ENCODE assay signal across 12 cellular contexts in the genomic region with DNA sequence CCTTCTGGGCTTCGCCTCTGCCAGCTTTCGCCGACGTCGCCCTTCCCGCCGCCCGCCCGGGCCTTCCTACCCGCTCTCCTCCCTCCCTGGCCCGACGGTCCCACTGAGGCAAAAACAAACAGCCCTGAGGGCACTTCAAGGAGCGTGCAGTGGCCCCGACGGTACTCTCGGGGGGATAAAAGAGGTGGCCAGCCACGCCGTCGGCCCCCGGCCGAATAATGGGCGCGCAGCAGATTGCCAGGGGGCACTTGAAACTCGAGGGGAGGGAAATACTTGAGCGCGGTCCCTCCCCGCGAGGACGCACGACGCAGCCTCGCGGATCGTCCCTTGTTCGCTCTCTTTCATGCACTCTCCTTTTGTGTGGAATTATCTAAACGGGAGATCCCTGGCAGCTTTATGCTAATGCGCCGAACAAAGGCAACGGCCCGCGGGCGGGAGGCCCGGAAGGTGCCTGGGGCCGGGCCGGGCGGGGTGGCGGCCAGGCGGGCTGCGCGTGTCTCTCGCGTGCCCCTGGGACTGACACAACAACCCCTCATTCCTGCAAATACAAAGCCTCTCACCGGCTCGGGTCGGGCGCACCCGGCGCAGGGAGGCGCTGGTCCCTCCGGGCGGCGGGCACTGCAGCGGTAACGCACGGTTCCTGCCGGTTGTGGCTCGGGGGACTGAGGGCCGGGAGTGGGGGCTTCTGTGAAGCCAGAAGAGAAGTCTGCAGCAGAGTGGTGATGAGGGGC. TPM values are rescaled to one million over a fixed set of nuclear protein-coding genes. Genes with fewer than 3 reads are reported as not detected.
DNase-seq lines count a peak whose midpoint lies in the region; ATAC-seq, FAIRE-seq and TF ChIP-seq lines count a peak whose summit lies in the region.
"Had no signal": no experiment of that assay in that cellular context is flagged by ENCODE, and none has a peak within 500 bp of the region (broad histone marks: within the 10 kb centered on the region; RNA-seq: fewer than 3 reads in every experiment).

No MANE protein-coding gene starts in this region.

- peak overlapping the region; percentile 60 for H3K4me2 ChIP-seq in neural progenitor cell

- FAIRE-seq in GM12891 (lab: Jason Lieb, UNC): no peak
- FAIRE-seq: G401.6, urothelium cell line had no signal

- no peak for ATAC-seq in activated naive CD8-positive, alpha-beta T cell treated with anti-CD3 and anti-CD28 coated beads, Interleukin-2, amount 50 U/mL, for 24 hours
- ATAC-seq in HG03378 (IDR thresholded peaks at IDR 0.05; ENCODE audit: unreplicated experiment) (no peak), HG03469 (IDR thresholded peaks at IDR 0.05; ENCODE audit: unreplicated experiment) (no peak)

- H3F3A ChIP-seq in neural progenitor cell (ENCODE audit: low read depth): peaks cover 51% of the 10 kb centered on the region

- H3K36me3 Mint-ChIP-seq in activated naive CD8-positive, alpha-beta T cell treated with anti-CD3 and anti-CD28 coated beads, Interleukin-2, amount 50 U/mL, for 24 hours (ENCODE audit: low read depth): no peaks in the 10 kb centered on the region
- H3K36me3 Mint-ChIP-seq in neural progenitor cell: no peaks in the 10 kb centered on the region

- H3K36me3 ChIP-seq in neural progenitor cell: no peaks in the 10 kb centered on the region

- H3K4me3 ChIP-seq in neural progenitor cell: peak overlapping the region; percentile 30

- TF ChIP-seq POLR2A in GM12891 (IDR thresholded peaks at IDR 0.05; ENCODE audit: low read depth, low read length): no peak

- no peaks in the 10 kb centered on the region for H3K9me3 Mint-ChIP-seq in activated naive CD8-positive, alpha-beta T cell treated with anti-CD3 and anti-CD28 coated beads, Interleukin-2, amount 50 U/mL, for 24 hours
- no peaks in the 10 kb centered on the region for H3K9me3 Mint-ChIP-seq in neural progenitor cell

- H3K27ac Mint-ChIP-seq in activated naive CD8-positive, alpha-beta T cell treated with anti-CD3 and anti-CD28 coated beads, Interleukin-2, amount 50 U/mL, for 24 hours: no peak overlapping the region
- H3K27ac Mint-ChIP-seq in neural progenitor cell: no peak overlapping the region

- no peaks in the 10 kb centered on the region for H3K79me2 ChIP-seq in neural progenitor cell (ENCODE audit: low read depth)

- DNase-seq in GM20000 (ENCODE audit: low spot score) (peak; percentile 45), NCI-H187 treated with DMSO at 0.1 percent for 48 hours (lab: John Stamatoyannopoulos, UW) (peak; percentile 62), neural progenitor cell (ENCODE audit: low spot score) (peak; percentile 83), GM12891 (ENCODE audit: insufficient read length, low spot score) (no peak), SW 1271 (lab: John Stamatoyannopoulos, UW) (no peak)
- peak; percentile 27 for DNase-seq in activated naive CD8-positive, alpha-beta T cell treated with anti-CD3 and anti-CD28 coated beads, Interleukin-2, amount 50 U/mL, for 24 hours
- DNase-seq: effector CD8-positive, alpha-beta T cell had no signal

- peaks cover 62% of the 10 kb centered on the region for H4K20me1 ChIP-seq in neural progenitor cell (ENCODE audit: low read depth)

- H3K27me3 ChIP-seq in neural progenitor cell: peaks cover 100% of the 10 kb centered on the region

- H2AFZ ChIP-seq in neural progenitor cell (replicated peaks): no peak overlapping the region

- H3K4me3 Mint-ChIP-seq in activated naive CD8-positive, alpha-beta T cell treated with anti-CD3 and anti-CD28 coated beads, Interleukin-2, amount 50 U/mL, for 24 hours: peak overlapping the region; percentile 11
- peak overlapping the region; percentile 83 for H3K4me3 Mint-ChIP-seq in neural progenitor cell

- no peak overlapping the region for H3K27ac ChIP-seq in neural progenitor cell

- peaks cover 69% of the 10 kb centered on the region for H3K27me3 Mint-ChIP-seq in activated naive CD8-positive, alpha-beta T cell treated with anti-CD3 and anti-CD28 coated beads, Interleukin-2, amount 50 U/mL, for 24 hours
- peaks cover 59% of the 10 kb centered on the region for H3K27me3 Mint-ChIP-seq in neural progenitor cell (ENCODE audit: insufficient read depth, low read depth)

- peaks cover 32% of the 10 kb centered on the region for H3K4me1 ChIP-seq in neural progenitor cell

- TF ChIP-seq CTCF in GM20000 (IDR thresholded peaks at IDR 0.05; ENCODE audit: extremely low read depth, missing control alignments): no peak
- peak; percentile 21 for TF ChIP-seq CTCF in neural progenitor cell (IDR thresholded peaks at IDR 0.05)

- H3K4me1 Mint-ChIP-seq in activated naive CD8-positive, alpha-beta T cell treated with anti-CD3 and anti-CD28 coated beads, Interleukin-2, amount 50 U/mL, for 24 hours: peaks cover 52% of the 10 kb centered on the region
- peaks cover 47% of the 10 kb centered on the region for H3K4me1 Mint-ChIP-seq in neural progenitor cell

- no peak overlapping the region for H3K9ac ChIP-seq in neural progenitor cell

- no peaks in the 10 kb centered on the region for H3K9me3 ChIP-seq in neural progenitor cell (ENCODE audit: low read depth)

TF ChIP-seq in GM12891, 5 proteins besides CTCF, POLR2A, EP300 and RAD21:
- TF ChIP-seq POU2F2 (IDR thresholded peaks at IDR 0.05; ENCODE audit: low read depth, low read length) (no peak), POLR2AphosphoS5 (IDR thresholded peaks at IDR 0.05; ENCODE audit: low read depth, low read length) (no peak), SPI1 (IDR thresholded peaks at IDR 0.05; ENCODE audit: low read depth, low read length) (no peak), PAX5 (IDR thresholded peaks at IDR 0.05; ENCODE audit: insufficient read depth, low read length, severe bottlenecking) (no peak), TAF1 (IDR thresholded peaks at IDR 0.05; ENCODE audit: low read depth, low read length) (no peak)

RNA-seq across cellular contexts. Expression of gene INSM1, which starts 3.7 kb away (rescaled TPM):
- total RNA-seq in neural progenitor cell (ENCODE audit: low replicate concordance): 0.28 and 0.41 TPM in 2 replicates
- 0.03 TPM for polyA plus RNA-seq in GM12891 (2012; ENCODE audit: low read depth, missing spikeins)
- total RNA-seq: liver had no signal
- polyA plus RNA-seq: liver had no signal

Comparison
In these comparisons a context has a peak if more than half of its experiments do, and no peak if none do; other contexts are left out.
1. DNase-seq: peak in GM20000 (single experiment), NCI-H187 treated with DMSO at 0.1 percent for 48 hours (single experiment), activated naive CD8-positive, alpha-beta T cell treated with anti-CD3 and anti-CD28 coated beads, Interleukin-2, amount 50 U/mL, for 24 hours (single experiment) and neural progenitor cell (single experiment); none in GM12891 (single experiment) and SW 1271 (0 of 2).